ENCODE assay signal across 11 cellular contexts in the genomic region with DNA sequence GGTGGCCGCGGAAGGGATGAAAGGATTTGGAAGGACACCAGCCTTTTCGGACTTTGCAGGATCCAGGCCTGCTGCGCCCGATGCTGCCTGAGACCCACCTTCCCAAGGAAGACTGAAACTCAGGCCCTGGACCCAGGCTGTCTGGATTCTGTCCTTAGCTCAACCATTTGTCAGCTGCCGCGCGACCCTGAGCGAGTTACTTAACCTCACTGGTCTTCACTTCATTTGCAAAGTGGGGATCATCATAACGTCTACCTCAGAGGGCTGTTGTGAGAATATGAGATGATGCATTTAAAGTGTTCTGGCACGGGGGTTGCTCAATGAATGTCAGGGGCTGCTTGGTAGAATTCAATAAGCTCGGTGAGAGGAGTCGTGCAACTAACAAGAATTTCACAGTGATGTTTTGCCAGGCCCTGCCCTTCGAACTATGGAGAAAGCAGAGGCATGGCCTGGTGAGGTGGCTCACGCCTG.
DNase-seq lines count a peak whose midpoint lies in the region; ATAC-seq and TF ChIP-seq lines count a peak whose summit lies in the region.
"Had no signal": no experiment of that assay in that cellular context is flagged by ENCODE, and none has a peak within 500 bp of the region (broad histone marks: within the 10 kb centered on the region; RNA-seq: fewer than 3 reads in every experiment).

No MANE protein-coding gene starts in this region.

- no peak for TF ChIP-seq POLR2A in prostate gland (IDR thresholded peaks at IDR 0.05)

- no peak overlapping the region for H3K27ac ChIP-seq in prostate gland

- peaks cover 24% of the 10 kb centered on the region for H3K4me1 Mint-ChIP-seq in activated naive CD4-positive, alpha-beta T cell treated with anti-CD3 and anti-CD28 coated beads, Interleukin-2, amount 50 U/mL, for 24 hours
- H3K4me1 Mint-ChIP-seq in immature natural killer cell = peaks cover 10 to 22% of the 10 kb centered on the region in 2 donors
- peaks cover 11 to 21% of the 10 kb centered on the region in 2 donors for H3K4me1 Mint-ChIP-seq in stimulated activated naive B cell treated with anti-CD40 and anti-IgM and Interleukin-4, amounts not matched to agents 10 μg/mL and 1 μg/mL and 100 μg/mL, for 72 hours
- no peaks in the 10 kb centered on the region for H3K4me1 Mint-ChIP-seq in Calu3 (ENCODE audit: low read depth, unreplicated experiment)

- peaks cover 54% of the 10 kb centered on the region for H3K27me3 Mint-ChIP-seq in activated naive CD4-positive, alpha-beta T cell treated with anti-CD3 and anti-CD28 coated beads, Interleukin-2, amount 50 U/mL, for 24 hours
- peaks cover 8 to 32% (median 31%) of the 10 kb centered on the region in 3 donors for H3K27me3 Mint-ChIP-seq in immature natural killer cell (ENCODE audit: low read depth in 3 of 3)
- H3K27me3 Mint-ChIP-seq in stimulated activated naive B cell treated with anti-CD40 and anti-IgM and Interleukin-4, amounts not matched to agents 10 μg/mL and 1 μg/mL and 100 μg/mL, for 72 hours = peaks cover 59 to 74% of the 10 kb centered on the region in 2 donors
- no peaks in the 10 kb centered on the region for H3K27me3 Mint-ChIP-seq in Calu3 (ENCODE audit: unreplicated experiment)

- peaks cover 3% of the 10 kb centered on the region for H3K36me3 Mint-ChIP-seq in activated naive CD4-positive, alpha-beta T cell treated with anti-CD3 and anti-CD28 coated beads, Interleukin-2, amount 50 U/mL, for 24 hours
- peaks cover 7 to 13% of the 10 kb centered on the region in 2 donors for H3K36me3 Mint-ChIP-seq in activated naive CD4-positive, alpha-beta T cell treated with anti-CD3 and anti-CD28 coated beads, Interleukin-2, amount 50 U/mL, for 72 hours
- H3K36me3 Mint-ChIP-seq in immature natural killer cell = no peaks in the 10 kb centered on the region
- peaks cover 2 to 3% of the 10 kb centered on the region in 2 donors for H3K36me3 Mint-ChIP-seq in stimulated activated naive B cell treated with anti-CD40 and anti-IgM and Interleukin-4, amounts not matched to agents 10 μg/mL and 1 μg/mL and 100 μg/mL, for 72 hours
- H3K36me3 Mint-ChIP-seq in Calu3 (ENCODE audit: insufficient read depth, unreplicated experiment) = no peaks in the 10 kb centered on the region

- H3K27me3 ChIP-seq in prostate gland (replicated peaks; ENCODE audit: insufficient read depth) = peaks cover 2% of the 10 kb centered on the region

- ATAC-seq in activated naive CD4-positive, alpha-beta T cell treated with anti-CD3 and anti-CD28 coated beads, Interleukin-2, amount 50 U/mL, for 72 hours = no peak
- no peak for ATAC-seq in stimulated activated naive B cell treated with anti-CD40 and anti-IgM and Interleukin-4, amounts not matched to agents 10 μg/mL and 1 μg/mL and 100 μg/mL, for 72 hours (replicated peaks)

- H3K4me3 Mint-ChIP-seq in activated naive CD4-positive, alpha-beta T cell treated with anti-CD3 and anti-CD28 coated beads, Interleukin-2, amount 50 U/mL, for 24 hours = peak overlapping the region; percentile 20
- H3K4me3 Mint-ChIP-seq in immature natural killer cell (peak overlapping the region; percentile 5 to 93 (median 38)), Calu3 (ENCODE audit: low read depth, unreplicated experiment) (no peak overlapping the region)
- H3K4me3 Mint-ChIP-seq in stimulated activated naive B cell treated with anti-CD40 and anti-IgM and Interleukin-4, amounts not matched to agents 10 μg/mL and 1 μg/mL and 100 μg/mL, for 72 hours = peak overlapping the region; percentile 77 to 78

- no TSS peak for BruUV-seq in Calu3 (replicated peaks; lab: Mats Ljungman, UMichigan)

- no peaks in the 10 kb centered on the region for H3K9me3 Mint-ChIP-seq in activated naive CD4-positive, alpha-beta T cell treated with anti-CD3 and anti-CD28 coated beads, Interleukin-2, amount 50 U/mL, for 24 hours
- H3K9me3 Mint-ChIP-seq in activated naive CD4-positive, alpha-beta T cell treated with anti-CD3 and anti-CD28 coated beads, Interleukin-2, amount 50 U/mL, for 72 hours = peaks cover 4 to 5% of the 10 kb centered on the region in 2 donors
- H3K9me3 Mint-ChIP-seq in immature natural killer cell (no peaks in the 10 kb centered on the region), Calu3 (ENCODE audit: low read depth, unreplicated experiment) (no peaks in the 10 kb centered on the region)
- no peaks in the 10 kb centered on the region for H3K9me3 Mint-ChIP-seq in stimulated activated naive B cell treated with anti-CD40 and anti-IgM and Interleukin-4, amounts not matched to agents 10 μg/mL and 1 μg/mL and 100 μg/mL, for 72 hours

- DNase-seq in activated naive CD4-positive, alpha-beta T cell (lab: John Stamatoyannopoulos, UW) = no peak
- DNase-seq in activated naive CD4-positive, alpha-beta T cell treated with anti-CD3 and anti-CD28 coated beads, Interleukin-2, amount 50 U/mL, for 72 hours (ENCODE audit: low spot score in 2 of 2) = no peak
- DNase-seq in immature natural killer cell (no peak), Calu3 (no peak), H4 (ENCODE audit: low spot score) (no peak), prostate gland (ENCODE audit: low spot score) (no peak)
- no peak for DNase-seq in stimulated activated naive B cell treated with anti-CD40 and anti-IgM and Interleukin-4, amounts not matched to agents 10 μg/mL and 1 μg/mL and 100 μg/mL, for 72 hours
- DNase-seq: caudate nucleus; NCI-H1930; stimulated activated CD4-positive, alpha-beta T cell treated with anti-CD3 and anti-CD28 coated beads, Interleukin-2, amount 100 ng/mL, for 48 hours had no signal

- no peaks in the 10 kb centered on the region for H3K4me1 ChIP-seq in prostate gland (replicated peaks)

- intact Hi-C loops in Calu3 (cut with micrococcal nuclease; ENCODE audit: unreplicated experiment) = no loop called here
- intact Hi-C loops in prostate gland (cut with DNase I) = no loop called here

- 84% methylated on average over 15 of the region's 15 CpGs for WGBS in prostate gland

- no peaks in the 10 kb centered on the region for H3K9me3 ChIP-seq in prostate gland

- TF ChIP-seq CTCF in Calu3 (IDR thresholded peaks at IDR 0.05; ENCODE audit: unreplicated experiment) (no peak), prostate gland (IDR thresholded peaks at IDR 0.05) (no peak)

- no peaks in the 10 kb centered on the region for H3K36me3 ChIP-seq in prostate gland

- CTCF ChIA-PET in Calu3 (lab: Charles Lee) = no interaction called here

- H3K4me3 ChIP-seq in prostate gland = no peak overlapping the region

- no peak overlapping the region for H3K27ac Mint-ChIP-seq in activated naive CD4-positive, alpha-beta T cell treated with anti-CD3 and anti-CD28 coated beads, Interleukin-2, amount 50 U/mL, for 24 hours
- H3K27ac Mint-ChIP-seq in activated naive CD4-positive, alpha-beta T cell treated with anti-CD3 and anti-CD28 coated beads, Interleukin-2, amount 50 U/mL, for 72 hours = peak overlapping the region; percentile 81 to 83
- H3K27ac Mint-ChIP-seq in immature natural killer cell = no peak overlapping the region
- peak overlapping the region; percentile 48 for H3K27ac Mint-ChIP-seq in stimulated activated naive B cell treated with anti-CD40 and anti-IgM and Interleukin-4, amounts not matched to agents 10 μg/mL and 1 μg/mL and 100 μg/mL, for 72 hours
- no peak overlapping the region for H3K27ac Mint-ChIP-seq in Calu3 (ENCODE audit: unreplicated experiment)

Comparison
In these comparisons a context has a peak if more than half of its experiments do, and no peak if none do; other contexts are left out.
1. H3K27ac Mint-ChIP-seq: peak in activated naive CD4-positive, alpha-beta T cell treated with anti-CD3 and anti-CD28 coated beads, Interleukin-2, amount 50 U/mL, for 72 hours (2 of 2) and stimulated activated naive B cell treated with anti-CD40 and anti-IgM and Interleukin-4, amounts not matched to agents 10 μg/mL and 1 μg/mL and 100 μg/mL, for 72 hours (single experiment); none in activated naive CD4-positive, alpha-beta T cell treated with anti-CD3 and anti-CD28 coated beads, Interleukin-2, amount 50 U/mL, for 24 hours (single experiment), immature natural killer cell (0 of 6) and Calu3 (single experiment).